In genomic region chr5:55851675-55851979, GRCh38 we compare ENCODE assay signal across 1 cellular context.
TF ChIP-seq lines count a peak whose summit lies in the region.

No MANE protein-coding gene starts in this region.

TF ChIP-seq in SK-N-SH, 30 proteins besides CTCF, POLR2A, EP300 and RAD21 (continued from another document):
- TF ChIP-seq REST (IDR thresholded peaks at IDR 0.05; ENCODE audit: low read depth, low read length) (no peak), TCF12 (IDR thresholded peaks at IDR 0.05) (no peak)
